ENCODE assay signal across 9 cellular contexts in genomic region chr11:107043242-107043991, GRCh38. TPM values are rescaled to one million over a fixed set of nuclear protein-coding genes. Genes with fewer than 3 reads are reported as not detected.
A peak's percentile ranks its signal among the peaks of the same experiment; 100 is the strongest.
DNase-seq lines count a peak whose midpoint lies in the region; ATAC-seq lines count a peak whose summit lies in the region.
"Had no signal": no experiment of that assay in that cellular context is flagged by ENCODE, and none has a peak within 500 bp of the region (broad histone marks: within the 10 kb centered on the region; RNA-seq: fewer than 3 reads in every experiment).

No MANE protein-coding gene starts in this region.

- H3K9me3 ChIP-seq in BLaER1 treated with 17β-estradiol and CSF1 and Interleukin-3, amounts not matched to agents 10 nM and 100 nM (replicated peaks in 1 of 11), result peaks cover 8 to 25% (median 14%) of the 10 kb centered on the region in 11 experiments; a peak in 20 of 22 replicates

- H3K36me3 ChIP-seq in BLaER1 treated with 17β-estradiol and CSF1 and Interleukin-3, amounts not matched to agents 10 nM and 100 nM, result no peaks in the 10 kb centered on the region

- H3K4me3 ChIP-seq in BLaER1 treated with 17β-estradiol and CSF1 and Interleukin-3, amounts not matched to agents 10 nM and 100 nM, result no peak overlapping the region

- peak overlapping the region in 1 of 11 experiments; percentile 7; a peak in 2 of 22 replicates for H3K9ac ChIP-seq in BLaER1 treated with 17β-estradiol and CSF1 and Interleukin-3, amounts not matched to agents 10 nM and 100 nM

- ATAC-seq in GM21423 (IDR thresholded peaks at IDR 0.05; ENCODE audit: unreplicated experiment) (peak; percentile 70), HG03565 (IDR thresholded peaks at IDR 0.05; ENCODE audit: unreplicated experiment) (peak; percentile 88)

- H3K27me3 ChIP-seq in BLaER1 treated with 17β-estradiol and CSF1 and Interleukin-3, amounts not matched to agents 10 nM and 100 nM, result no peaks in the 10 kb centered on the region

- peak overlapping the region in 6 of 11 experiments; percentile 8 to 66 (median 48); a peak in 11 of 22 replicates for H3K4me2 ChIP-seq in BLaER1 treated with 17β-estradiol and CSF1 and Interleukin-3, amounts not matched to agents 10 nM and 100 nM

- peaks cover 7 to 58% (median 26%) of the 10 kb centered on the region in 10 experiments; a peak in 19 of 20 replicates for H3K4me1 ChIP-seq in BLaER1 treated with 17β-estradiol and CSF1 and Interleukin-3, amounts not matched to agents 10 nM and 100 nM

- H3K27ac ChIP-seq in BLaER1 treated with 17β-estradiol and CSF1 and Interleukin-3, amounts not matched to agents 10 nM and 100 nM, result peak overlapping the region in 9 of 11 experiments; percentile 5 to 73 (median 33); a peak in 13 of 22 replicates

- DNase-seq in dermis blood vessel endothelial cell (peak; percentile 1), posterior vena cava (ENCODE audit: low spot score) (no peak), SHP77 (lab: John Stamatoyannopoulos, UW) (no peak), DMS 273 (lab: John Stamatoyannopoulos, UW; ENCODE audit: unreplicated experiment) (no peak)
- no peak for DNase-seq in activated CD8-positive, alpha-beta memory T cell treated with anti-CD3 and anti-CD28 coated beads, Interleukin-2, amount 50 U/mL, for 4 hours
- DNase-seq: activated T-cell treated with anti-CD3 and anti-CD28 coated beads, Interleukin-2, amount 50 U/mL, for 4 hours had no signal

- H4K20me1 ChIP-seq in BLaER1 treated with 17β-estradiol and CSF1 and Interleukin-3, amounts not matched to agents 10 nM and 100 nM, result no peaks in the 10 kb centered on the region

- intact Hi-C loops in posterior vena cava (cut with DNase I), result loop anchor here in 1 of 2 donors (10.0 kb wide), 1 partner anchor 1881 kb away; no protein-coding TSS in a partner anchor

RNA-seq across cellular contexts. Expression of gene GUCY1A2, which starts 25.1 kb away (rescaled TPM):
- total RNA-seq in dermis blood vessel endothelial cell (under 0.01 and 0.17 TPM in 2 replicates), posterior vena cava (10 to 100 TPM; 34.1 to 63.8 TPM)

Comparison
In these comparisons a context has a peak if more than half of its experiments do, and no peak if none do; other contexts are left out.
1. RNA of gene GUCY1A2, which starts 25.1 kb away (total RNA-seq): 34.1 to 63.8 TPM in posterior vena cava; under 0.01 to 0.17 TPM in dermis blood vessel endothelial cell; every median in the first group is over 10 times any median in the second.